In the genomic region with DNA sequence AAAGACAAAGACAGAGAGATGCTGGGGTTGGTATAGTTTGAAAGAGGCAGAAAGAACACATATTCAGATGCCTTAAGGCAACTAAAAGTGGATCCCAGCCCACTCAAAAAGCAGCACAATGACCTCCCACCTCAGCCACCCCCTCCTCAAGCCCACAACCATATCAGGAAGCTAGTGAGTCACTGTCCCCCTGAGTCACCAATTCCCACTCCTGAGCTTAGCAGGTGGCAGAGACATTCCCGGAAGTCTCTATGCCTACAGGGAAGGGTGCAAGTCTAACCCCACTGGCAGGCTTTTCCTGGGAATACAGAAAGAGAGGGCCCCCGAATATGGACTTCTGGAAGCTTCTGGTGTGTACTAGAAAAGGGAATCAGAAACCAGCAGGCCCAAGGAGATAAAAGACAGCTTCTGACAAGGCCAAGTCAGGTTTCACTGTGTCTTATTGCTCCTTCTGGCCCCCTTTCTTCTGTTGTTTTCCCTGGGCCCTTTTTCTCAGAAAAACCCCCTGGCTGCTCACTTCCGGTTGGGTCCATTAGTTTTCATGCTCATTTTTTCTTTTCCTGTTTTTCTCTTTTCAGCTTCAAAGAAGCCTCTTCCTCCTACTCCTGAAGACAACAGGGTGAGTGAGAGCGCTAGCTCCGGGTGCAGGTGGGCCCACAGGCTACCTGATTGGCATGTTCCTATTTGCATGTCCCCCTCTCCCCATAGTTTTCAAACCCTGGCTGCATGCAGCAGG, we compare ENCODE assay signal across 1 cellular context.
TF ChIP-seq lines count a peak whose summit lies in the region.

No MANE protein-coding gene starts in this region.

TF ChIP-seq in SK-N-SH treated with all-trans-retinoic acid at 6 μM for 48 hours, 23 proteins besides CTCF, POLR2A, EP300 and RAD21:
- TF ChIP-seq RARB (CRISPR knock-in tag; IDR thresholded peaks at IDR 0.05): no peak
- no peak for TF ChIP-seq ZNF70 (CRISPR knock-in tag; IDR thresholded peaks at IDR 0.05)
- TF ChIP-seq, protein P1, sequence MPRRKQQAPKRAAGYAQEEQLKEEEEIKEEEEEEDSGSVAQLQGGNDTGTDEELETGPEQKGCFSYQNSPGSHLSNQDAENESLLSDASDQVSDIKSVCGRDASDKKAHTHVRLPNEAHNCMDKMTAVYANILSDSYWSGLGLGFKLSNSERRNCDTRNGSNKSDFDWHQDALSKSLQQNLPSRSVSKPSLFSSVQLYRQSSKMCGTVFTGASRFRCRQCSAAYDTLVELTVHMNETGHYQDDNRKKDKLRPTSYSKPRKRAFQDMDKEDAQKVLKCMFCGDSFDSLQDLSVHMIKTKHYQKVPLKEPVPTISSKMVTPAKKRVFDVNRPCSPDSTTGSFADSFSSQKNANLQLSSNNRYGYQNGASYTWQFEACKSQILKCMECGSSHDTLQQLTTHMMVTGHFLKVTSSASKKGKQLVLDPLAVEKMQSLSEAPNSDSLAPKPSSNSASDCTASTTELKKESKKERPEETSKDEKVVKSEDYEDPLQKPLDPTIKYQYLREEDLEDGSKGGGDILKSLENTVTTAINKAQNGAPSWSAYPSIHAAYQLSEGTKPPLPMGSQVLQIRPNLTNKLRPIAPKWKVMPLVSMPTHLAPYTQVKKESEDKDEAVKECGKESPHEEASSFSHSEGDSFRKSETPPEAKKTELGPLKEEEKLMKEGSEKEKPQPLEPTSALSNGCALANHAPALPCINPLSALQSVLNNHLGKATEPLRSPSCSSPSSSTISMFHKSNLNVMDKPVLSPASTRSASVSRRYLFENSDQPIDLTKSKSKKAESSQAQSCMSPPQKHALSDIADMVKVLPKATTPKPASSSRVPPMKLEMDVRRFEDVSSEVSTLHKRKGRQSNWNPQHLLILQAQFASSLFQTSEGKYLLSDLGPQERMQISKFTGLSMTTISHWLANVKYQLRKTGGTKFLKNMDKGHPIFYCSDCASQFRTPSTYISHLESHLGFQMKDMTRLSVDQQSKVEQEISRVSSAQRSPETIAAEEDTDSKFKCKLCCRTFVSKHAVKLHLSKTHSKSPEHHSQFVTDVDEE (CRISPR knock-in tag; IDR thresholded peaks at IDR 0.05): no peak
